8 cellular contexts compared by ENCODE assay signal in the genomic region with DNA sequence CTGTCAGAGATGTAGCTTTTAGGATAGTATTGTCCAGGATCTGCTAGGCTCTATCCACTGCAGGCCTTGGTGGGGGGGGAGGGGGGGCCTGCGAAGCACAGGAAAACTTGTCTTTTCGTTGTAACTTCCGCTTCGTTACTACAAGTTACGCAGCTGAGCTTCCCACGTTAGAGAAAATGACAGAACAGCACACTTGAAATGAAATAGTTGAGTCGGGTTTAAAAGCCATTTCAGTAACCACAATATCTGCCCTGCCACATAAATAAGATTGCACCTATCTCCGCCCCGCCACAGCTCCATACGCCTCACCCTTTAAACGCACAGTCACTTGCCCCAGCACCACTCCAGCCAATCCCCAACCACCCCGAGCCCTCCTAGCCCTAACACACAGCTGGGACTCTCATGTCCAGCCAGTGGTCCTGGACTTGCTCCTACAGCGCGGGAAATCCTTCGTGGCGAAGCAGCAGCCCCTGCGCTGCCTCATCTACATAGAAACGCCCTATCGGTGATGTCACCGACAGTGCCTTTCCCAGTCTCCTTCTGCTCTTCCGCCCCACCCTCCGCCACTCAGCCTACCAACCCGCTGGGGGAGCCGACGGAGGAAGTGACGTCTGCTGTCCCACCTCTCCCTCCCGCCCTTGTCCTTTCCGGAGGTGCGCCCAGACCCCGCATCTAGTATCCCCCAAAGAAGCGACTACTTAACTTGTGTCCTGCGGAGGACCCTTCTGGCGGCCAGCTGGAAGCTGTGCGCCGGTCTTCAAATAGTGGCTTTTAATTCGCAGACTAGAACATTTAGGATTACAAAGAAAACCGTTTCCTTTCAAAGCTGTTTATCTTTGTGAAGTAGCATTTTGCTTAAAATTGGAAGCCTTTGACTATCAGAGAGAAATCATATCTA. TPM values are rescaled to one million over a fixed set of nuclear protein-coding genes. Genes with fewer than 3 reads are reported as not detected.
DNase-seq lines count a peak whose midpoint lies in the region; ATAC-seq and TF ChIP-seq lines count a peak whose summit lies in the region.
"Not testable (repeated sequence)": the region's sequence is repeated elsewhere in the genome, so short reads cannot be mapped to it uniquely, and the experiment has no call there.

No MANE protein-coding gene starts in this region.

- CTCF ChIA-PET in activated B cell treated with CpG ODN at 0.5 μM for 24 hours (lab: Charles Lee): not testable (repeated sequence)

- H3K27me3 Mint-ChIP-seq in activated B cell treated with CpG ODN at 0.5 μM for 24 hours: not testable (repeated sequence)

- H3K27me3 ChIP-seq in breast epithelium; rectal smooth muscle tissue (ENCODE audit: control insufficient read depth, insufficient read depth, low read length); vagina: not testable (repeated sequence)

- peak; percentile 68 for TF ChIP-seq POLR2A in breast epithelium (IDR thresholded peaks at IDR 0.05)
- TF ChIP-seq POLR2A in vagina (IDR thresholded peaks at IDR 0.05): peak in 1 of 2 donors; percentile 67

- DNase-seq in NCI-H2081 treated with DMSO at 0.1 percent for 48 hours (lab: John Stamatoyannopoulos, UW): peak; percentile 86
- DNase-seq in activated B cell treated with CpG ODN at 0.5 μM for 24 hours: peak; percentile 77
- DNase-seq in breast epithelium (ENCODE audit: low spot score in 2 of 2): peak; percentile 59 to 70
- DNase-seq in iPS DF 4.7 (ENCODE audit: extremely low read depth, low spot score): peak; percentile 60
- peak in 1 of 2 donors; percentile 92 for DNase-seq in vagina (ENCODE audit: extremely low spot score in 2 of 2)

- H3K4me3 ChIP-seq in breast epithelium: peak overlapping the region; percentile 28 to 64 (median 56)
- H3K4me3 ChIP-seq in rectal smooth muscle tissue (ENCODE audit: low read length): peak overlapping the region; percentile 54
- peak overlapping the region; percentile 45 to 56 for H3K4me3 ChIP-seq in vagina

- not testable (repeated sequence) for TF ChIP-seq CTCF in activated B cell treated with CpG ODN at 0.5 μM for 24 hours (IDR thresholded peaks at IDR 0.05); breast epithelium (IDR thresholded peaks at IDR 0.05); vagina (IDR thresholded peaks at IDR 0.05)

- not testable (repeated sequence) for H3K4me1 ChIP-seq in breast epithelium; rectal smooth muscle tissue (ENCODE audit: control insufficient read depth, insufficient read depth, low read length); vagina

- H3K36me3 Mint-ChIP-seq in activated B cell treated with CpG ODN at 0.5 μM for 24 hours (ENCODE audit: low read depth): not testable (repeated sequence)

- H3K9me3 ChIP-seq in breast epithelium, vagina: not testable (repeated sequence)

- POLR2A ChIA-PET in activated B cell treated with CpG ODN at 0.5 μM for 24 hours (lab: Charles Lee): interaction anchor here (0.5 to 1.5 kb wide), 12 partner anchors 12 to 1841 kb away, joined by 3 to 64 read pairs (median 7); partner anchors contain the start of gene NBPF15

- peak overlapping the region; percentile 98 for H3K4me3 Mint-ChIP-seq in activated B cell treated with CpG ODN at 0.5 μM for 24 hours

- ATAC-seq in GM18502 (IDR thresholded peaks at IDR 0.05; ENCODE audit: poor library complexity, unreplicated experiment) (peak; percentile 82), HG02870 (IDR thresholded peaks at IDR 0.05; ENCODE audit: unreplicated experiment) (peak; percentile 83), activated B cell treated with CpG ODN at 0.5 μM for 24 hours (ENCODE audit: low read depth) (peak; percentile 72)

- intact Hi-C loops in activated B cell treated with CpG ODN at 0.5 μM for 24 hours (cut with micrococcal nuclease); breast epithelium (cut with DNase I; ENCODE audit: low total_unique reads); vagina (cut with DNase I): not testable (repeated sequence)

- peaks cover 24% of the 10 kb centered on the region for H3K4me1 Mint-ChIP-seq in activated B cell treated with CpG ODN at 0.5 μM for 24 hours

- not testable (repeated sequence) for H3K36me3 ChIP-seq in breast epithelium; rectal smooth muscle tissue (ENCODE audit: control insufficient read depth, insufficient read depth, low read length); vagina

- H3K9me3 Mint-ChIP-seq in activated B cell treated with CpG ODN at 0.5 μM for 24 hours: not testable (repeated sequence)

- H3K9ac ChIP-seq in rectal smooth muscle tissue (ENCODE audit: low read length): not testable (repeated sequence)

- H3K27ac ChIP-seq in breast epithelium (peak overlapping the region; percentile 93 to 95), rectal smooth muscle tissue (ENCODE audit: low read depth, low read length) (peak overlapping the region; percentile 83), vagina (peak overlapping the region; percentile 86)

- peak overlapping the region; percentile 100 for H3K27ac Mint-ChIP-seq in activated B cell treated with CpG ODN at 0.5 μM for 24 hours

RNA-seq across cellular contexts. Expression of gene PPIAL4F, which starts 46.2 kb away (rescaled TPM):
- total RNA-seq in activated B cell treated with CpG ODN at 0.5 μM for 24 hours: not detected in 2 replicates
- under 1 TPM in 1 of 3 donors, not detected in 2; 0.73 TPM for total RNA-seq in breast epithelium
- total RNA-seq in vagina: not detected
